13 cellular contexts compared by ENCODE assay signal in the genomic region with DNA sequence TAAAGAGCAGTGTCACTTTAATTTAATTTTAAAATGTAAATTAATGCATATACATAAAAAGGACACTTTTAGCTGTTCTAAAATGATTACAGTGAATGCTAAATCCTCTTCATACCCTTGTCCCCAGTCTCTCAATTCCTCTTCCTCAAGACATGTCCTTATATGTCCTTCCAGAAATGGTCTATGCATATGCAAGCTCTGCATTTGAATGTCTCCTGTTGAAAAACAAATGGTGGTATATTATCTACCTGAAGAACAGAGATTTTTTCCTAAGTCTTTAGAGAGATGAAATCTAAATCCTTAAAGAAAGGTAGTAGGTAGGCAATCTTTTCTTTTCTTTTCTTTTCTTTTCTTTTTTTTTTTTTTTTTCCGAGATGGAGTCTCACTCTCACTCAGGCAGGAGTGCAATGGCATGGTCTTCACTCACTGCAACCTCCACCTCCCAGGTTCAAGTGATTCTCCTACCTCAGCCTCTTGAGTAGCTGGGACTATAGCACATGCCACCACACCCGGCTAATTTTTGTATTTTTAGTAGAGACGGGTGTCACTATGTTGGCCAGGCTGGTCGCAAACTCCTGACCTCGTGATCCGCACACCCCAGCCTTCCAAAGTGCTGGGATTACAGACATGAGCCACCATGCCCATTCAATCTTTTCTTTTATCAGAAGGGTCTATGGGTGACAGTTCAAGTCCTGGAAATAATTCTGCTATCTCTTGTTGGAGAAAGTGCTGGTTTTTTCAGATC.
DNase-seq lines count a peak whose midpoint lies in the region; ATAC-seq and TF ChIP-seq lines count a peak whose summit lies in the region.
"Had no signal": no experiment of that assay in that cellular context is flagged by ENCODE, and none has a peak within 500 bp of the region (broad histone marks: within the 10 kb centered on the region; RNA-seq: fewer than 3 reads in every experiment).

No MANE protein-coding gene starts in this region.

- H3K27me3 ChIP-seq in DOHH2 (ENCODE audit: control insufficient read depth, low read length) = no peaks in the 10 kb centered on the region

- no peak for TF ChIP-seq CTCF in DOHH2 (IDR thresholded peaks at IDR 0.05; ENCODE audit: low read depth, low read length, poor library complexity, severe bottlenecking)

- no peaks in the 10 kb centered on the region for H3K27me3 Mint-ChIP-seq in activated T-helper 2 cell treated with anti-CD3 and anti-CD28 coated beads, Interferon-gamma antibody, Interleukin-2, Interleukin-4, amounts not matched to agents 10 μg/mL and 5 μg/mL and 100 μg/mL, durations not matched to agents 14 hours and 24 hours and 36 hours (ENCODE audit: low read depth)
- no peaks in the 10 kb centered on the region for H3K27me3 Mint-ChIP-seq in naive B cell

- H3K9me3 Mint-ChIP-seq in activated T-helper 2 cell treated with anti-CD3 and anti-CD28 coated beads, Interferon-gamma antibody, Interleukin-2, Interleukin-4, amounts not matched to agents 10 μg/mL and 5 μg/mL and 100 μg/mL, durations not matched to agents 14 hours and 24 hours and 36 hours = peaks cover 9% of the 10 kb centered on the region
- peaks cover 0 to 7% (median 0%) of the 10 kb centered on the region in 7 donors for H3K9me3 Mint-ChIP-seq in naive B cell
- H3K9me3 Mint-ChIP-seq: nephron progenitor cell had no signal

- no peak overlapping the region for H3K4me3 Mint-ChIP-seq in activated T-helper 2 cell treated with anti-CD3 and anti-CD28 coated beads, Interferon-gamma antibody, Interleukin-2, Interleukin-4, amounts not matched to agents 10 μg/mL and 5 μg/mL and 100 μg/mL, durations not matched to agents 14 hours and 24 hours and 36 hours (ENCODE audit: low read depth)
- H3K4me3 Mint-ChIP-seq in naive B cell = peak overlapping the region in 5 of 8 donors; percentile 21 to 85 (median 74)
- H3K4me3 Mint-ChIP-seq: nephron progenitor cell had no signal

- peak overlapping the region; percentile 69 for H3K4me3 ChIP-seq in DOHH2 (ENCODE audit: low read length)

- peak overlapping the region; percentile 99 for H3K27ac ChIP-seq in DOHH2 (ENCODE audit: low read depth, low read length)

- peak overlapping the region; percentile 89 for H3K4me2 ChIP-seq in DOHH2 (ENCODE audit: low read length)

- peaks cover 43% of the 10 kb centered on the region for H3F3A ChIP-seq in DOHH2 (ENCODE audit: control insufficient read depth, insufficient read depth)

- ATAC-seq in GM21825 (IDR thresholded peaks at IDR 0.05; ENCODE audit: unreplicated experiment) = peak; percentile 3
- ATAC-seq in naive B cell (ENCODE audit: low read depth in 2 of 2) = no peak
- ATAC-seq in HG03571 (IDR thresholded peaks at IDR 0.05; ENCODE audit: unreplicated experiment) = no peak

- peaks cover 87% of the 10 kb centered on the region for H3K4me1 ChIP-seq in DOHH2 (ENCODE audit: control insufficient read depth, low read length)

- no peak for DNase-seq in activated T-helper 2 cell treated with anti-CD3 and anti-CD28 coated beads, Interferon-gamma antibody, Interleukin-2, Interleukin-4, amounts not matched to agents 10 μg/mL and 5 μg/mL and 100 μg/mL, durations not matched to agents 14 hours and 24 hours and 36 hours (ENCODE audit: low spot score)
- DNase-seq in naive B cell (no peak), NCI-H2029 (lab: John Stamatoyannopoulos, UW) (no peak)
- DNase-seq in effector CD8-positive, alpha-beta T cell (lab: John Stamatoyannopoulos, UW) = no peak
- no peak for DNase-seq in activated CD4-positive, CD25-positive, alpha-beta regulatory T cell (lab: John Stamatoyannopoulos, UW)
- DNase-seq: activated CD8-positive, alpha-beta memory T cell treated with anti-CD3 and anti-CD28 coated beads, Interleukin-2, amount 50 U/mL, for 4 hours; erythroblast; NCI-H187; nephron progenitor cell; NK-92 treated with Interleukin-12 subunit alpha and Interleukin-12 subunit beta, amount 100 ng/mL, for 24 hours had no signal

- H3K9me3 ChIP-seq in DOHH2 (ENCODE audit: control insufficient read depth, insufficient read depth, low read length) = no peaks in the 10 kb centered on the region

- intact Hi-C loops in activated T-helper 2 cell treated with anti-CD3 and anti-CD28 coated beads, Interferon-gamma antibody, Interleukin-2, Interleukin-4, amounts not matched to agents 10 μg/mL and 5 μg/mL and 100 μg/mL, durations not matched to agents 14 hours and 24 hours and 36 hours (cut with micrococcal nuclease) = no loop called here

- peaks cover 67% of the 10 kb centered on the region for H3K4me1 Mint-ChIP-seq in activated T-helper 2 cell treated with anti-CD3 and anti-CD28 coated beads, Interferon-gamma antibody, Interleukin-2, Interleukin-4, amounts not matched to agents 10 μg/mL and 5 μg/mL and 100 μg/mL, durations not matched to agents 14 hours and 24 hours and 36 hours (ENCODE audit: low read depth)
- H3K4me1 Mint-ChIP-seq in naive B cell = peaks cover 48 to 85% (median 69%) of the 10 kb centered on the region in 3 donors

- H3K36me3 Mint-ChIP-seq in activated T-helper 2 cell treated with anti-CD3 and anti-CD28 coated beads, Interferon-gamma antibody, Interleukin-2, Interleukin-4, amounts not matched to agents 10 μg/mL and 5 μg/mL and 100 μg/mL, durations not matched to agents 14 hours and 24 hours and 36 hours (ENCODE audit: low read depth) = peaks cover 68% of the 10 kb centered on the region
- no peaks in the 10 kb centered on the region for H3K36me3 Mint-ChIP-seq in naive B cell

- no peaks in the 10 kb centered on the region for H4K20me1 ChIP-seq in DOHH2 (ENCODE audit: control insufficient read depth, insufficient read depth, low read depth, low read length)

- no peaks in the 10 kb centered on the region; the same call in 1 of the 2 replicates for H3K36me3 ChIP-seq in DOHH2 (ENCODE audit: control insufficient read depth, low read length)

- H3K79me2 ChIP-seq in DOHH2 (ENCODE audit: control insufficient read depth, low read length) = no peaks in the 10 kb centered on the region

- H3K27ac Mint-ChIP-seq in activated T-helper 2 cell treated with anti-CD3 and anti-CD28 coated beads, Interferon-gamma antibody, Interleukin-2, Interleukin-4, amounts not matched to agents 10 μg/mL and 5 μg/mL and 100 μg/mL, durations not matched to agents 14 hours and 24 hours and 36 hours = peak overlapping the region; percentile 95
- peak overlapping the region; percentile 97 to 99 (median 98) for H3K27ac Mint-ChIP-seq in naive B cell
- H3K27ac Mint-ChIP-seq: nephron progenitor cell had no signal

- H3K9me2 ChIP-seq in DOHH2 (replicated peaks; ENCODE audit: control insufficient read depth, low read length) = no peaks in the 10 kb centered on the region
